Comparison of ENCODE assay signal across 14 cellular contexts in the genomic region with DNA sequence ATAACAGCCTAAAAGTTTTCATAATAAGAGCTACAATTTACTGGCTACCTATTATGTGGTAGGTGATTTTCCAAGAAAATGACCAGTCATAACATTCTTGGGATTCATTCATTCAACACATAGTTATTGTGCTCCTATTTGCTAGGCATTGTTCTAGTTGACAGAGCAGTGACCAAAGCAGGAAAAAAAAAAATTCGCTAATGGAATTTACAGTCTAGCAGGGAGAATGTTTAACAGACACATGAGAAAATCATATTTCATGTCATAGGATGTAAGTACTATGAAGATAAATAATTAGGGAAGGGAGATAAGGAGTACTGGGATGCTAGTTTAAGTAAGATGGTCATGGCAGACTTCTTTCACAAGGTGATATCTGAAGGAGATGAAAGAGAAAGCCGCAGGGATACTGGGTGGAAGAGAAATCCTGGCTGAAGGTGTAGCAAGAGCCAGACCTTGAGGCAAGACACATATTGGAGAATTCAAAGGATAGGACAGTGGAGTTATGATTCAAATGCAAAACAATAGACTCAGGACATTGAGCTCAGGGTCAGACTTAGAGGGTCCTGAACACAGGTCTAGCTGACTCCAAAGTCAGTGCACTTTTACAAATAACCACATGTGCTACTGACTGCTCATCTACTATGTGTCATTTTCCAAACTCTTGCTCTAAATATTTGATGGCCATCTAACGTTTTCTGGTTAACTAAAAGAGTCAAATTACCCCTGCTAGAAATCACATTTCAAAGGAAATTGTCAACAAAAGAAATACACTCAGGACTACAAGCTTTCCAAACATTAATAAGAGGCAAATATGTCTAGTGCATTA. TPM values are rescaled to one million over a fixed set of nuclear protein-coding genes. Genes with fewer than 3 reads are reported as not detected.
DNase-seq lines count a peak whose midpoint lies in the region; ATAC-seq, FAIRE-seq and TF ChIP-seq lines count a peak whose summit lies in the region.
"Had no signal": no experiment of that assay in that cellular context is flagged by ENCODE, and none has a peak within 500 bp of the region (broad histone marks: within the 10 kb centered on the region; RNA-seq: fewer than 3 reads in every experiment).

No MANE protein-coding gene starts in this region.

- peak overlapping the region; percentile 24 for H3K4me3 ChIP-seq in left ventricle myocardium inferior
- H3K4me3 ChIP-seq in GM12878, result no peak overlapping the region
- peak overlapping the region; percentile 25 for H3K4me3 ChIP-seq in thoracic aorta
- H3K4me3 ChIP-seq: thyroid gland had no signal

- FAIRE-seq in GM12878 (lab: Jason Lieb, UNC), result no peak

- RAD21 ChIA-PET in GM12878 (lab: Charles Lee; ENCODE audit: unreplicated experiment), result interaction anchor here (0.8 to 2.5 kb wide), 19 partner anchors 8 to 1576 kb away, joined by 3 to 16 read pairs (median 4); no protein-coding TSS in a partner anchor

- ATAC-seq in left ventricle myocardium superior (no peak), GM12878 (peak; percentile 38; the same call in 1 of the 3 replicates), thoracic aorta (ENCODE audit: insufficient number of reproducible peaks, low FRiP score, low read depth) (no peak), HG02642 (IDR thresholded peaks at IDR 0.05; ENCODE audit: poor library complexity, unreplicated experiment) (no peak), GM18870 (IDR thresholded peaks at IDR 0.05; ENCODE audit: unreplicated experiment) (no peak)

- DNase-seq in left ventricle myocardium inferior (no peak), left ventricle myocardium superior (no peak), GM12878 (ENCODE audit: low read depth, low spot score) (no peak), iris pigment epithelial cell (ENCODE audit: low read depth) (peak; percentile 11), thoracic aorta (ENCODE audit: low spot score) (no peak)
- DNase-seq in activated CD8-positive, alpha-beta memory T cell treated with anti-CD3 and anti-CD28 coated beads for 24 hours, result no peak
- DNase-seq: activated gamma-delta T cell treated with Interleukin-2 at 50 U/mL for 16 hours; NCI-H2029 treated with DMSO at 0.1 percent for 48 hours; SHP77 treated with DMSO at 0.1 percent for 48 hours; stimulated activated CD4-positive, alpha-beta T cell treated with anti-CD3 and anti-CD28 coated beads, Interleukin-15, amount 100 ng/mL, for 24 hours; thyroid gland had no signal

- H3K79me2 ChIP-seq in GM12878 (ENCODE audit: control insufficient read depth, insufficient read depth, low read length), result no peaks in the 10 kb centered on the region
- H3K79me2 ChIP-seq: parathyroid adenoma had no signal

- TF ChIP-seq CTCF in left ventricle myocardium inferior (IDR thresholded peaks at IDR 0.05; ENCODE audit: borderline replicate concordance), result no peak
- TF ChIP-seq CTCF in GM12878 (IDR thresholded peaks at IDR 0.05 in 2 of 3, conservative IDR thresholded peaks at IDR 0.05 in 1 of 3; ENCODE audit: control insufficient read depth in 2 of 3, extremely low read depth in 1 of 3, insufficient read depth in 1 of 3, low read depth in 3 of 3, low read length in 3 of 3), result no peak
- no peak for TF ChIP-seq CTCF in thoracic aorta (IDR thresholded peaks at IDR 0.05)

- no peak overlapping the region for H2AFZ ChIP-seq in GM12878 (ENCODE audit: control insufficient read depth, low read depth, low read length)
- H2AFZ ChIP-seq: parathyroid adenoma had no signal

- TF ChIP-seq POLR2A in GM12878 (IDR thresholded peaks at IDR 0.05; ENCODE audit: low read depth, low read length), result no peak

- peaks cover 8% of the 10 kb centered on the region for H3K36me3 ChIP-seq in left ventricle myocardium inferior
- peaks cover 0 to 3% of the 10 kb centered on the region in 2 experiments; a peak in 1 of 4 replicates for H3K36me3 ChIP-seq in GM12878 (ENCODE audit: control insufficient read depth in 2 of 2, insufficient read depth in 2 of 2, low read length in 1 of 2)
- H3K36me3 ChIP-seq in thoracic aorta, result no peaks in the 10 kb centered on the region
- H3K36me3 ChIP-seq: thyroid gland had no signal

- in situ Hi-C loops in GM12878 (cut with MboI), result loop anchor here (10.0 to 25.0 kb wide), 3 partner anchors 303 to 778 kb away; no protein-coding TSS in a partner anchor

- TF ChIP-seq RAD21 in GM12878 (IDR thresholded peaks at IDR 0.05; ENCODE audit: insufficient read depth, low read depth, low read length), result no peak

- H3K9me3 ChIP-seq in left ventricle myocardium inferior (replicated peaks), result peaks cover 22% of the 10 kb centered on the region
- peaks cover 16% of the 10 kb centered on the region; the same call in 2 of the 3 replicates for H3K9me3 ChIP-seq in GM12878 (replicated peaks; ENCODE audit: control insufficient read depth, insufficient read depth, low read length)
- peaks cover 13% of the 10 kb centered on the region for H3K9me3 ChIP-seq in thoracic aorta
- H3K9me3 ChIP-seq: thyroid gland had no signal

- intact Hi-C loops in left ventricle myocardium inferior (cut with micrococcal nuclease), result loop anchor here (5.0 to 10.0 kb wide), 2 partner anchors 188 to 305 kb away; no protein-coding TSS in a partner anchor
- intact Hi-C loops in left ventricle myocardium superior (cut with micrococcal nuclease), result loop anchor here (1.0 kb wide), 1 partner anchor 190 kb away; no protein-coding TSS in a partner anchor
- intact Hi-C loops in GM12878 (cut with micrococcal nuclease; ENCODE audit: unreplicated experiment), result loop anchor here (1.0 to 5.0 kb wide), 3 partner anchors 385 to 778 kb away; no protein-coding TSS in a partner anchor

- 46% methylated on average over 3 of the region's 3 CpGs for WGBS in GM12878 (ENCODE audit: insufficient coverage, insufficient replicate concordance, low lambda C conversion rate, missing lambda C conversion rate)

- POLR2A ChIA-PET in GM12878 (lab: Charles Lee), result no interaction called here

- TF ChIP-seq EP300 in GM12878 (IDR thresholded peaks at IDR 0.05; ENCODE audit: borderline replicate concordance in 1 of 2, control insufficient read depth in 1 of 2, low read depth in 2 of 2, low read length in 2 of 2), result no peak

- H3K27ac ChIP-seq in left ventricle myocardium inferior (replicated peaks), result no peak overlapping the region
- no peak overlapping the region for H3K27ac ChIP-seq in GM12878 (ENCODE audit: control insufficient read depth, insufficient read depth)
- no peak overlapping the region for H3K27ac ChIP-seq in thoracic aorta
- H3K27ac ChIP-seq: parathyroid adenoma, thyroid gland had no signal

- H3K4me2 ChIP-seq in GM12878 (ENCODE audit: control insufficient read depth, insufficient read depth), result no peak overlapping the region

- no peak overlapping the region for H3K9ac ChIP-seq in GM12878 (ENCODE audit: control insufficient read depth, insufficient read depth, low read length)
- H3K9ac ChIP-seq: parathyroid adenoma had no signal

- no TSS peak for BruUV-seq in GM12878 (replicated peaks; lab: Mats Ljungman, UMichigan)

- H3K27me3 ChIP-seq in left ventricle myocardium inferior (ENCODE audit: low read depth) (no peaks in the 10 kb centered on the region), GM12878 (replicated peaks in 1 of 2; ENCODE audit: control insufficient read depth in 2 of 2, insufficient read depth in 2 of 2, low read length in 1 of 2) (no peaks in the 10 kb centered on the region), thoracic aorta (replicated peaks; ENCODE audit: insufficient read depth) (no peaks in the 10 kb centered on the region)
- H3K27me3 ChIP-seq: thyroid gland had no signal

- peaks cover 2% of the 10 kb centered on the region for H4K20me1 ChIP-seq in GM12878 (ENCODE audit: control insufficient read depth, insufficient read depth)

- SMC1A ChIA-PET in GM12878 (lab: Charles Lee; ENCODE audit: uncharacterized antibody, unreplicated experiment), result interaction anchor here (0.6 to 5.6 kb wide), 16 partner anchors 11 to 393 kb away, joined by 3 to 36 read pairs (median 4); partner anchors contain the start of gene SPATA4

- CTCF ChIA-PET in GM12878 (lab: Yijun Ruan, JAX), result interaction anchor here (0.5 to 4.3 kb wide), 34 partner anchors 8 to 1576 kb away, joined by 3 to 27 read pairs (median 4); partner anchors contain the start of gene SPATA4

- peaks cover 12% of the 10 kb centered on the region for H3K4me1 ChIP-seq in left ventricle myocardium inferior
- no peaks in the 10 kb centered on the region for H3K4me1 ChIP-seq in GM12878 (ENCODE audit: control insufficient read depth, insufficient read depth, low read length)
- H3K4me1 ChIP-seq in thoracic aorta (ENCODE audit: control insufficient read depth in 1 of 2, low read depth in 2 of 2), result no peaks in the 10 kb centered on the region
- H3K4me1 ChIP-seq: parathyroid adenoma had no signal

TF ChIP-seq in GM12878, 131 proteins besides CTCF, POLR2A, EP300 and RAD21 (continues in another document):
- TF ChIP-seq SMC3 (IDR thresholded peaks at IDR 0.05; ENCODE audit: borderline replicate concordance, low read length), result no peak
- no peak for TF ChIP-seq CEBPB (IDR thresholded peaks at IDR 0.05; ENCODE audit: borderline replicate concordance in 1 of 2, low read depth in 2 of 2, low read length in 2 of 2)

RNA-seq across cellular contexts. Expression of gene SPCS3, which starts 20.4 kb away (rescaled TPM):
- 91.8 TPM for total RNA-seq in left ventricle myocardium inferior
- 81.0 TPM for total RNA-seq in left ventricle myocardium superior
- 114 and 123 TPM in 2 replicates for total RNA-seq in GM12878 (2013; cell fraction: nucleolus; rRNA removed)
- 83.4 and 92.6 TPM in 2 replicates for total RNA-seq in GM12878 (2014; rRNA removed)
- total RNA-seq in GM12878 (2014; rRNA removed; fragmentation: Illumina TruSeq; extraction: Trizol), result 112 and 113 TPM in 2 replicates
- 144 and 151 TPM in 2 replicates for total RNA-seq in GM12878 (2021)
- polyA plus RNA-seq in GM12878 (2011; ENCODE audit: low read depth), result 34.6 TPM
- 50.0 and 79.6 TPM in 2 replicates for polyA plus RNA-seq in GM12878 (2011; rRNA removed)
- polyA plus RNA-seq in GM12878 (2011; cell fraction: cytosol; rRNA removed), result 19.2 and 19.8 TPM in 2 replicates
- polyA plus RNA-seq in GM12878 (2011; cell fraction: nucleus; rRNA removed), result 33.6 and 34.1 TPM in 2 replicates
- polyA plus RNA-seq in GM12878 (2012), result 44.5 and 53.0 TPM in 2 replicates
- polyA plus RNA-seq in GM12878 (2014; fragmentation: Illumina TruSeq; extraction: Trizol), result 69.4 and 87.6 TPM in 2 replicates
- polyA plus RNA-seq in GM12878 (2014; fragmentation: Nextera tagmentation; extraction: Ambion mirVana), result 10 to 100 TPM; 50.6 to 53.4 TPM
- polyA plus RNA-seq in GM12878 (2014; rRNA removed), result 61.6 and 74.4 TPM in 2 replicates
- polyA plus RNA-seq in GM12878 (2016; fragmentation: Nextera tagmentation; extraction: Ambion mirVana), result 100 to 1,000 TPM; 114 to 124 TPM
- 26.3 and 26.6 TPM in 2 replicates for polyA minus RNA-seq in GM12878 (2011; rRNA and poly(A)+ RNA removed)
- 18.4 TPM in 2 replicates for polyA minus RNA-seq in GM12878 (2011; cell fraction: cytosol; rRNA and poly(A)+ RNA removed)
- 45.9 and 79.7 TPM in 2 replicates for polyA minus RNA-seq in GM12878 (2011; cell fraction: nucleus; rRNA and poly(A)+ RNA removed)
- 10 to 100 TPM; 74.1 to 88.4 TPM for total RNA-seq in thoracic aorta
